In the genomic region with DNA sequence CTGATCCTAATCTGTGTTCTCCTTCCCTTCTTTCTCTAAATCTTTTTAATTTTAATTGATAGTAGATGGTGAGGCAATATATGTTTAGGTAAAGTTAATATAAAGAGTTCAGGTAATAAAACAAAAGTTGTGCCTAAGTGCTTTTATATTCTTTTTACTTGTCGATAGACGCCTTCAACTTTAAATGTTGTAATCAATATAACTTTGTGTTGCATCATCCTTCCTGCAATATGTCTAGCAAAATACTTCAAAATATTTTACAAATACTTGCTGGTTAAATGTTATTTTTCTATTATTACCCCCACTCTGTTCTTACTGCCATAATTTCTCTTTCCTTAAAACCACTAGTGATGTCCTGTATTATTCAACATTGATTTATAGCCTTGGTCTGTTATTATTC, we compare ENCODE assay signal across 1 cellular context.
TF ChIP-seq lines count a peak whose summit lies in the region.

No MANE protein-coding gene starts in this region.

TF ChIP-seq in GM23338, 12 proteins besides CTCF, POLR2A, EP300 and RAD21 (continued from another document):
- TF ChIP-seq CREB1 (CRISPR knock-in tag; IDR thresholded peaks at IDR 0.05; ENCODE audit: low read depth) (no peak), NANOG (IDR thresholded peaks at IDR 0.05; ENCODE audit: borderline replicate concordance) (no peak)
